In the genomic region with DNA sequence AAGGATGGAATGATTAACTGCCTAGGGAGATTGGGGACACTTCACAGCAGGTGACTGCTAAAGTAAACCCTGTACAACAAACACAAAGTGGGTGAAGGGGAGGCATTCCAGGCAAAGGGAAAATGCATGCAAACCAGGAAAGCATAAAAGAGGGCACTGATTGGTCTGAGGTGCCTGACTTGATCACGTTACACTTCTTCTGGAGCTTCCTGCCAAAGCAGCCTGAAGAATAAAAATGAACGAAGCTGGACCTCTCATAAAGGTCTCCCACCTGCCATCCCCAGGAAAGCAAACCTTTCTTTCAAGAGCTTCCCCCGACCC, we compare ENCODE assay signal across 9 cellular contexts. TPM values are rescaled to one million over a fixed set of nuclear protein-coding genes. Genes with fewer than 3 reads are reported as not detected.
A peak's percentile ranks its signal among the peaks of the same experiment; 100 is the strongest.
DNase-seq lines count a peak whose midpoint lies in the region; ATAC-seq and TF ChIP-seq lines count a peak whose summit lies in the region.
"Had no signal": no experiment of that assay in that cellular context is flagged by ENCODE, and none has a peak within 500 bp of the region (broad histone marks: within the 10 kb centered on the region; RNA-seq: fewer than 3 reads in every experiment).

No MANE protein-coding gene starts in this region.

- intact Hi-C loops in CD14-positive monocyte (cut with micrococcal nuclease), result loop anchor here in 1 of 2 donors (5.0 kb wide), 1 partner anchor 121 kb away; no protein-coding TSS in a partner anchor

- no peaks in the 10 kb centered on the region for H3K9me3 Mint-ChIP-seq in CD14-positive monocyte

- peak; percentile 15 for ATAC-seq in GM19035 (IDR thresholded peaks at IDR 0.05; ENCODE audit: unreplicated experiment)

- no peaks in the 10 kb centered on the region for H3K27me3 Mint-ChIP-seq in CD14-positive monocyte (ENCODE audit: low read depth in 3 of 3)

- TF ChIP-seq CTCF in 22Rv1 (IDR thresholded peaks at IDR 0.05) (no peak), CD14-positive monocyte (IDR thresholded peaks at IDR 0.05) (no peak)

- DNase-seq in NCI-H510A treated with DMSO at 0.1 percent for 48 hours (lab: John Stamatoyannopoulos, UW), result peak; percentile 85
- DNase-seq in epithelial cell of prostate (ENCODE audit: low read depth, low spot score), result no peak
- DNase-seq in CD14-positive monocyte (ENCODE audit: low spot score), result no peak
- no peak for DNase-seq in NCI-H2107 (lab: John Stamatoyannopoulos, UW)
- no peak for DNase-seq in stimulated activated CD4-positive, alpha-beta T cell treated with anti-CD3 and anti-CD28 coated beads, Interleukin-4, amount 100 ng/mL, for 1 hour
- DNase-seq in GM19238 (ENCODE audit: insufficient read length, low spot score), result no peak

- H3K27ac ChIP-seq in 22Rv1 (peak overlapping the region; percentile 89), epithelial cell of prostate (peak overlapping the region; percentile 34)
- H3K27ac ChIP-seq: SJSA1 had no signal

- no peak overlapping the region for H3K4me3 Mint-ChIP-seq in CD14-positive monocyte

- H3K27ac Mint-ChIP-seq in CD14-positive monocyte, result peak overlapping the region in 2 of 7 donors; percentile 43 to 48

- H3K4me1 Mint-ChIP-seq in CD14-positive monocyte, result peaks cover 6% of the 10 kb centered on the region

- peaks cover 76 to 89% of the 10 kb centered on the region in 2 donors for H3K36me3 Mint-ChIP-seq in CD14-positive monocyte

RNA-seq across cellular contexts. Expression of a gene that starts 46.7 kb away (rescaled TPM):
- under 1 TPM in 1 of 2 donors, not detected in 1; 0.21 TPM for polyA plus RNA-seq in CD14-positive monocyte
